ENCODE assay signal across 1 cellular context in genomic region chr1:63522891-63523728, GRCh38.
A peak's percentile ranks its signal among the peaks of the same experiment; 100 is the strongest.
TF ChIP-seq lines count a peak whose summit lies in the region.

Gene EFCAB7, plus strand, starts transcription at chr1:63523525. Its CDS starts 2,048 bp downstream, at chr1:63525573.
Gene ITGB3BP, minus strand, starts transcription at chr1:63523225. Its CDS starts 92 bp downstream, at chr1:63523133.

TF ChIP-seq in WTC11, 78 proteins besides CTCF, POLR2A, EP300 and RAD21 (continued from another document and continues in another):
- TF ChIP-seq HMGXB4 (CRISPR knock-in tag; IDR thresholded peaks at IDR 0.05) = 0 out of 2 replicates have a peak, but pooled peaks have one; percentile 27
- no peak for TF ChIP-seq ZSCAN18 (CRISPR knock-in tag; IDR thresholded peaks at IDR 0.05)
- TF ChIP-seq AFF4 (CRISPR knock-in tag; IDR thresholded peaks at IDR 0.05; ENCODE audit: borderline replicate concordance) = peak; percentile 80; the same call in 1 of the 2 replicates
- TF ChIP-seq ERG (CRISPR knock-in tag; IDR thresholded peaks at IDR 0.05) = no peak
- 0 out of 2 replicates have a peak, but pooled peaks have one; percentile 76 for TF ChIP-seq ZBTB43 (CRISPR knock-in tag; IDR thresholded peaks at IDR 0.05)
- TF ChIP-seq ATF2 (CRISPR knock-in tag; IDR thresholded peaks at IDR 0.05; ENCODE audit: borderline replicate concordance, low read depth) = no peak
- TF ChIP-seq ARID4B (CRISPR knock-in tag; IDR thresholded peaks at IDR 0.05; ENCODE audit: borderline replicate concordance) = peak; percentile 41; the same call in 1 of the 2 replicates
- TF ChIP-seq IRF1 (CRISPR knock-in tag; IDR thresholded peaks at IDR 0.05) = no peak
- TF ChIP-seq PRDM15 (CRISPR knock-in tag; IDR thresholded peaks at IDR 0.05) = no peak
- TF ChIP-seq CDX4 (CRISPR knock-in tag; IDR thresholded peaks at IDR 0.05; ENCODE audit: borderline replicate concordance) = no peak
- TF ChIP-seq NFE2L1 (CRISPR knock-in tag; IDR thresholded peaks at IDR 0.05) = peak; percentile 86; the same call in 1 of the 2 replicates
- no peak for TF ChIP-seq ZNF263 (CRISPR knock-in tag; IDR thresholded peaks at IDR 0.05; ENCODE audit: low read depth)
- no peak for TF ChIP-seq ZNF219 (CRISPR knock-in tag; IDR thresholded peaks at IDR 0.05; ENCODE audit: borderline replicate concordance)
- TF ChIP-seq ZBTB21 (CRISPR knock-in tag; IDR thresholded peaks at IDR 0.05; ENCODE audit: borderline replicate concordance) = no peak
- TF ChIP-seq TEAD1 (CRISPR knock-in tag; IDR thresholded peaks at IDR 0.05) = 0 out of 2 replicates have a peak, but pooled peaks have one; percentile 67
- no peak for TF ChIP-seq MLX (CRISPR knock-in tag; IDR thresholded peaks at IDR 0.05)
- TF ChIP-seq SOX15 (CRISPR knock-in tag; IDR thresholded peaks at IDR 0.05) = no peak
- no peak for TF ChIP-seq PRRX2 (CRISPR knock-in tag; IDR thresholded peaks at IDR 0.05)
- no peak for TF ChIP-seq USF2 (CRISPR knock-in tag; IDR thresholded peaks at IDR 0.05)
- no peak for TF ChIP-seq ZNF671 (CRISPR knock-in tag; IDR thresholded peaks at IDR 0.05)
- peak; percentile 70; the same call in 1 of the 2 replicates for TF ChIP-seq CREM (CRISPR knock-in tag; IDR thresholded peaks at IDR 0.05)
- peak; percentile 85 for TF ChIP-seq ETV6 (CRISPR knock-in tag; IDR thresholded peaks at IDR 0.05)
- no peak for TF ChIP-seq RORB (CRISPR knock-in tag; IDR thresholded peaks at IDR 0.05)
- no peak for TF ChIP-seq ZNF396 (CRISPR knock-in tag; IDR thresholded peaks at IDR 0.05; ENCODE audit: borderline replicate concordance)
